In genomic region chr9:470041-470781, GRCh38 we compare ENCODE assay signal across 8 cellular contexts. TPM values are rescaled to one million over a fixed set of nuclear protein-coding genes. Genes with fewer than 3 reads are reported as not detected.
DNase-seq lines count a peak whose midpoint lies in the region; ATAC-seq, FAIRE-seq and TF ChIP-seq lines count a peak whose summit lies in the region.

No MANE protein-coding gene starts in this region.

- no peaks in the 10 kb centered on the region for H3K27me3 Mint-ChIP-seq in activated T-helper 2 cell treated with anti-CD3 and anti-CD28 coated beads, Interferon-gamma antibody, Interleukin-2, Interleukin-4, amounts not matched to agents 10 μg/mL and 5 μg/mL and 100 μg/mL, durations not matched to agents 14 hours and 24 hours and 36 hours (ENCODE audit: low read depth)
- no peaks in the 10 kb centered on the region for H3K27me3 Mint-ChIP-seq in nephron (ENCODE audit: low read depth)

- peak overlapping the region; percentile 82 for H3K27ac ChIP-seq in DND-41 (ENCODE audit: low read length)
- H3K27ac ChIP-seq in Karpas-422 (ENCODE audit: low read length): peak overlapping the region; percentile 91

- H3K4me1 Mint-ChIP-seq in activated T-helper 2 cell treated with anti-CD3 and anti-CD28 coated beads, Interferon-gamma antibody, Interleukin-2, Interleukin-4, amounts not matched to agents 10 μg/mL and 5 μg/mL and 100 μg/mL, durations not matched to agents 14 hours and 24 hours and 36 hours (ENCODE audit: low read depth): peaks cover 18% of the 10 kb centered on the region
- H3K4me1 Mint-ChIP-seq in nephron: peaks cover 32% of the 10 kb centered on the region

- peak overlapping the region; percentile 90 for H3K4me3 Mint-ChIP-seq in activated T-helper 2 cell treated with anti-CD3 and anti-CD28 coated beads, Interferon-gamma antibody, Interleukin-2, Interleukin-4, amounts not matched to agents 10 μg/mL and 5 μg/mL and 100 μg/mL, durations not matched to agents 14 hours and 24 hours and 36 hours (ENCODE audit: low read depth)
- peak overlapping the region; percentile 89 to 94 (median 93) for H3K4me3 Mint-ChIP-seq in nephron

- peak overlapping the region; percentile 86 for H3K27ac Mint-ChIP-seq in activated T-helper 2 cell treated with anti-CD3 and anti-CD28 coated beads, Interferon-gamma antibody, Interleukin-2, Interleukin-4, amounts not matched to agents 10 μg/mL and 5 μg/mL and 100 μg/mL, durations not matched to agents 14 hours and 24 hours and 36 hours
- peak overlapping the region; percentile 94 to 99 (median 97) for H3K27ac Mint-ChIP-seq in nephron

- H3K9me3 ChIP-seq in DND-41 (ENCODE audit: insufficient read depth, low read length, severe bottlenecking): no peaks in the 10 kb centered on the region
- no peaks in the 10 kb centered on the region for H3K9me3 ChIP-seq in Karpas-422 (ENCODE audit: low read length)

- ATAC-seq in DND-41 (ENCODE audit: insufficient read depth, low read depth) (peak; percentile 93), GM21825 (IDR thresholded peaks at IDR 0.05; ENCODE audit: unreplicated experiment) (peak; percentile 88)
- ATAC-seq in stimulated activated naive CD8-positive, alpha-beta T cell treated with anti-CD3 and anti-CD28 coated beads, Interleukin-15, Interleukin-2, amounts not matched to agents 100 U/mL and 50 U/mL, for 24 hours: peak; percentile 93

- DNase-seq in DND-41 (peak; percentile 81), Karpas-422 (peak; percentile 98), RCC 7860 (ENCODE audit: low spot score) (peak; percentile 79), fibroblast of the aortic adventitia (ENCODE audit: low read depth) (peak; percentile 78)
- DNase-seq in activated T-helper 2 cell treated with anti-CD3 and anti-CD28 coated beads, Interferon-gamma antibody, Interleukin-2, Interleukin-4, amounts not matched to agents 10 μg/mL and 5 μg/mL and 100 μg/mL, durations not matched to agents 14 hours and 24 hours and 36 hours (ENCODE audit: low spot score): peak; percentile 86
- peak; percentile 91 for DNase-seq in stimulated activated naive CD8-positive, alpha-beta T cell treated with anti-CD3 and anti-CD28 coated beads, Interleukin-15, Interleukin-2, amounts not matched to agents 100 U/mL and 50 U/mL, for 24 hours

- peaks cover 11% of the 10 kb centered on the region for H3K36me3 Mint-ChIP-seq in activated T-helper 2 cell treated with anti-CD3 and anti-CD28 coated beads, Interferon-gamma antibody, Interleukin-2, Interleukin-4, amounts not matched to agents 10 μg/mL and 5 μg/mL and 100 μg/mL, durations not matched to agents 14 hours and 24 hours and 36 hours (ENCODE audit: low read depth)
- no peaks in the 10 kb centered on the region for H3K36me3 Mint-ChIP-seq in nephron (ENCODE audit: low read depth)

- H3K4me1 ChIP-seq in DND-41 (ENCODE audit: insufficient read depth, low read length) (peaks cover 27% of the 10 kb centered on the region), Karpas-422 (ENCODE audit: low read length) (peaks cover 30% of the 10 kb centered on the region)

- no peaks in the 10 kb centered on the region for H3K79me2 ChIP-seq in DND-41 (ENCODE audit: insufficient read depth, low read length)
- peaks cover 13% of the 10 kb centered on the region; the same call in 1 of the 2 replicates for H3K79me2 ChIP-seq in Karpas-422 (ENCODE audit: low read length)

- H2AFZ ChIP-seq in DND-41 (ENCODE audit: low read depth, low read length): peak overlapping the region; percentile 99
- peak overlapping the region; percentile 84 for H2AFZ ChIP-seq in Karpas-422 (ENCODE audit: low read length)

- peak; percentile 76 for FAIRE-seq in RCC 7860 (lab: Jason Lieb, UNC)

- H4K20me1 ChIP-seq in DND-41 (ENCODE audit: insufficient read depth, low read length) (no peaks in the 10 kb centered on the region), Karpas-422 (ENCODE audit: insufficient read depth, low read depth, low read length) (no peaks in the 10 kb centered on the region)

- H3K4me2 ChIP-seq in DND-41 (ENCODE audit: insufficient read depth, low read length) (peak overlapping the region; percentile 99), Karpas-422 (ENCODE audit: low read depth, low read length, poor library complexity, severe bottlenecking) (peak overlapping the region; percentile 83)

- peak overlapping the region; percentile 40 to 90 for H3K4me3 ChIP-seq in DND-41 (ENCODE audit: low read depth in 1 of 2, low read length in 2 of 2)
- peak overlapping the region; percentile 73 for H3K4me3 ChIP-seq in Karpas-422 (ENCODE audit: low read length)
- peak overlapping the region; percentile 62 for H3K4me3 ChIP-seq in fibroblast of the aortic adventitia (ENCODE audit: low read depth, low read length)

- TF ChIP-seq CTCF in DND-41 (IDR thresholded peaks at IDR 0.05; ENCODE audit: borderline replicate concordance, extremely low read depth, low read length, poor library complexity, severe bottlenecking): no peak
- no peak for TF ChIP-seq CTCF in fibroblast of the aortic adventitia (IDR thresholded peaks at IDR 0.05; ENCODE audit: insufficient read depth, low read length)
- TF ChIP-seq CTCF in nephron (IDR thresholded peaks at IDR 0.05; ENCODE audit: unreplicated experiment in 3 of 3): no peak

- H3K36me3 ChIP-seq in DND-41 (ENCODE audit: insufficient read depth, low read length) (peaks cover 8% of the 10 kb centered on the region), Karpas-422 (ENCODE audit: insufficient read depth, low read length) (no peaks in the 10 kb centered on the region)

- no peaks in the 10 kb centered on the region; the same call in 1 of the 2 replicates for H3K9me2 ChIP-seq in Karpas-422 (replicated peaks; ENCODE audit: insufficient read depth, low read length)

- H3K27me3 ChIP-seq in DND-41 (ENCODE audit: insufficient read depth, low read length, poor library complexity): no peaks in the 10 kb centered on the region
- no peaks in the 10 kb centered on the region for H3K27me3 ChIP-seq in Karpas-422 (ENCODE audit: low read length)

- H3K9me3 Mint-ChIP-seq in activated T-helper 2 cell treated with anti-CD3 and anti-CD28 coated beads, Interferon-gamma antibody, Interleukin-2, Interleukin-4, amounts not matched to agents 10 μg/mL and 5 μg/mL and 100 μg/mL, durations not matched to agents 14 hours and 24 hours and 36 hours: no peaks in the 10 kb centered on the region
- H3K9me3 Mint-ChIP-seq in nephron: no peaks in the 10 kb centered on the region

- intact Hi-C loops in activated T-helper 2 cell treated with anti-CD3 and anti-CD28 coated beads, Interferon-gamma antibody, Interleukin-2, Interleukin-4, amounts not matched to agents 10 μg/mL and 5 μg/mL and 100 μg/mL, durations not matched to agents 14 hours and 24 hours and 36 hours (cut with micrococcal nuclease): loop anchor here (2.0 kb wide), 1 partner anchor 33 kb away; no protein-coding TSS in a partner anchor

- peak overlapping the region; percentile 70 for H3K9ac ChIP-seq in DND-41 (ENCODE audit: low read depth, low read length)
- peak overlapping the region; percentile 82 for H3K9ac ChIP-seq in Karpas-422 (ENCODE audit: low read length)

RNA-seq across cellular contexts. Expression of gene KANK1, which starts 34.3 kb away (rescaled TPM):
- total RNA-seq in Karpas-422 (2014; rRNA removed; shearing (Covaris generic); ENCODE audit: low replicate concordance): 78.7 and 82.5 TPM in 2 replicates
- total RNA-seq in activated T-helper 2 cell treated with anti-CD3 and anti-CD28 coated beads, Interferon-gamma antibody, Interleukin-2, Interleukin-4, amounts not matched to agents 10 μg/mL and 5 μg/mL and 100 μg/mL, durations not matched to agents 14 hours and 24 hours and 36 hours: 3.6 and 4.9 TPM in 2 replicates
- total RNA-seq in fibroblast of the aortic adventitia (ENCODE audit: low replicate concordance): 17.6 and 22.5 TPM in 2 replicates

Comparison
In these comparisons a context has a peak if more than half of its experiments do, and no peak if none do; other contexts are left out.
1. Peak in every context shown above with its lines: DNase-seq, ATAC-seq, H3K4me3 ChIP-seq and H3K27ac ChIP-seq.